In genomic region chr20:49045440-49046086, GRCh38 we compare ENCODE assay signal across 8 cellular contexts. TPM values are rescaled to one million over a fixed set of nuclear protein-coding genes. Genes with fewer than 3 reads are reported as not detected.
DNase-seq lines count a peak whose midpoint lies in the region; ATAC-seq lines count a peak whose summit lies in the region.

No MANE protein-coding gene starts in this region.

- peaks cover 29% of the 10 kb centered on the region for H3K36me3 Mint-ChIP-seq in activated naive CD8-positive, alpha-beta T cell treated with anti-CD3 and anti-CD28 coated beads, Interleukin-2, amount 50 U/mL, for 24 hours (ENCODE audit: low read depth)

- H3K4me3 ChIP-seq in iPS-11a (ENCODE audit: low read depth, low read length), result peak overlapping the region; percentile 89
- peak overlapping the region; percentile 84 to 100 (median 99) for H3K4me3 ChIP-seq in skeletal muscle tissue (ENCODE audit: low read length in 3 of 3)

- H3K9ac ChIP-seq in skeletal muscle tissue (ENCODE audit: low read depth in 1 of 3, low read length in 3 of 3), result peak overlapping the region; percentile 97 to 99 (median 99)

- H3K36me3 ChIP-seq in KOPT-K1 (ENCODE audit: insufficient read depth, low read length) (peaks cover 30% of the 10 kb centered on the region), skeletal muscle tissue (ENCODE audit: control insufficient read depth in 3 of 3, insufficient read depth in 3 of 3, low read length in 3 of 3) (peaks cover 0 to 2% (median 0%) of the 10 kb centered on the region in 3 donors)

- no peaks in the 10 kb centered on the region for H3K27me3 Mint-ChIP-seq in activated naive CD8-positive, alpha-beta T cell treated with anti-CD3 and anti-CD28 coated beads, Interleukin-2, amount 50 U/mL, for 24 hours

- no peak for ATAC-seq in activated naive CD8-positive, alpha-beta T cell treated with anti-CD3 and anti-CD28 coated beads, Interleukin-2, amount 50 U/mL, for 24 hours
- no peak for ATAC-seq in GM18519 (IDR thresholded peaks at IDR 0.05; ENCODE audit: low FRiP score, unreplicated experiment)

- peak overlapping the region; percentile 95 for H3K27ac ChIP-seq in KOPT-K1 (ENCODE audit: low read depth, low read length, poor library complexity, severe bottlenecking)
- H3K27ac ChIP-seq in skeletal muscle tissue (ENCODE audit: low read depth, low read length), result peak overlapping the region; percentile 91

- H3K4me1 Mint-ChIP-seq in activated naive CD8-positive, alpha-beta T cell treated with anti-CD3 and anti-CD28 coated beads, Interleukin-2, amount 50 U/mL, for 24 hours, result peaks cover 30% of the 10 kb centered on the region

- H3K27me3 ChIP-seq in skeletal muscle tissue (ENCODE audit: control insufficient read depth in 3 of 3, insufficient read depth in 3 of 3, low read length in 3 of 3), result no peaks in the 10 kb centered on the region

- peak; percentile 48 for DNase-seq in DMS53 (lab: John Stamatoyannopoulos, UW)
- DNase-seq in DMS53 treated with DMSO at 0.1 percent for 48 hours (lab: John Stamatoyannopoulos, UW; ENCODE audit: unreplicated experiment), result no peak
- DNase-seq in activated naive CD8-positive, alpha-beta T cell treated with anti-CD3 and anti-CD28 coated beads, Interleukin-2, amount 50 U/mL, for 24 hours, result peak; percentile 40
- DNase-seq in HCEC 1CT, result no peak

- peak overlapping the region; percentile 99 for H3K27ac Mint-ChIP-seq in activated naive CD8-positive, alpha-beta T cell treated with anti-CD3 and anti-CD28 coated beads, Interleukin-2, amount 50 U/mL, for 24 hours

- no peaks in the 10 kb centered on the region for H3K9me3 Mint-ChIP-seq in activated naive CD8-positive, alpha-beta T cell treated with anti-CD3 and anti-CD28 coated beads, Interleukin-2, amount 50 U/mL, for 24 hours

- H3K4me3 Mint-ChIP-seq in activated naive CD8-positive, alpha-beta T cell treated with anti-CD3 and anti-CD28 coated beads, Interleukin-2, amount 50 U/mL, for 24 hours, result peak overlapping the region; percentile 92

- peaks cover 17 to 26% (median 19%) of the 10 kb centered on the region in 3 donors for H3K4me1 ChIP-seq in skeletal muscle tissue (ENCODE audit: control insufficient read depth in 3 of 3, insufficient read depth in 3 of 3, low read length in 3 of 3)

- no peaks in the 10 kb centered on the region for H3K9me3 ChIP-seq in KOPT-K1 (ENCODE audit: insufficient read depth, low read length, poor library complexity, severe bottlenecking)
- H3K9me3 ChIP-seq in skeletal muscle tissue (ENCODE audit: control insufficient read depth in 3 of 3, low read length in 3 of 3), result no peaks in the 10 kb centered on the region

RNA-seq across cellular contexts. Expression of gene CSE1L, which starts 0.5 kb away (rescaled TPM):
- 59.5 TPM for total RNA-seq in skeletal muscle tissue

Comparison
In these comparisons a context has a peak if more than half of its experiments do, and no peak if none do; other contexts are left out.
1. DNase-seq: peak in DMS53 (single experiment) and activated naive CD8-positive, alpha-beta T cell treated with anti-CD3 and anti-CD28 coated beads, Interleukin-2, amount 50 U/mL, for 24 hours (single experiment); none in DMS53 treated with DMSO at 0.1 percent for 48 hours (single experiment) and HCEC 1CT (single experiment).